ENCODE assay signal across 7 cellular contexts in genomic region chr10:110919349-110919931, GRCh38. TPM values are rescaled to one million over a fixed set of nuclear protein-coding genes. Genes with fewer than 3 reads are reported as not detected.
A peak's percentile ranks its signal among the peaks of the same experiment; 100 is the strongest.
DNase-seq lines count a peak whose midpoint lies in the region; ATAC-seq and TF ChIP-seq lines count a peak whose summit lies in the region.

TSS of gene SHOC2 (plus strand) at chr10:110919604. CDS start at chr10:110964359, 44,755 bp downstream.

- H2AFZ ChIP-seq in osteoblast (ENCODE audit: low read length), result peak within 1 kb of the TSS; percentile 75

- peak; percentile 43 for TF ChIP-seq CTCF in HFFc6 (IDR thresholded peaks at IDR 0.05)
- peak; percentile 23 for TF ChIP-seq CTCF in foreskin fibroblast (IDR thresholded peaks at IDR 0.05; ENCODE audit: low read depth, low read length)
- peak; percentile 13 for TF ChIP-seq CTCF in osteoblast (IDR thresholded peaks at IDR 0.05; ENCODE audit: extremely low read depth, low read depth, low read length)
- TF ChIP-seq CTCF in transverse colon (IDR thresholded peaks at IDR 0.05), result peak in 1 of 5 experiments; percentile 25

- H3K27ac ChIP-seq in osteoblast (ENCODE audit: low read depth, low read length) (peak within 1 kb of the TSS; percentile 99), transverse colon (peak within 1 kb of the TSS; percentile 98 to 100 (median 98))

- H3K27me3 Mint-ChIP-seq in HFFc6 (ENCODE audit: insufficient read depth), result peaks cover 7% of the 10 kb centered on the region; the same call in 1 of the 2 replicates

- in situ Hi-C loops in transverse colon (cut with MboI; ENCODE audit: low pct_ligation_motif_present in 1 of 4, low pct_unique_long_range_greater_than_20kb in 1 of 4, low sequenced_read_pairs in 3 of 4), result loop anchor here in 2 of 4 donors (25.0 kb wide), 2 partner anchors 307 to 332 kb away; no protein-coding TSS in a partner anchor

- H3K4me3 ChIP-seq in foreskin fibroblast (ENCODE audit: low read depth in 1 of 2, low read length in 2 of 2) (peak within 1 kb of the TSS; percentile 92 to 94), osteoblast (ENCODE audit: insufficient read depth, low read length) (peak within 1 kb of the TSS; percentile 88), transverse colon (peak within 1 kb of the TSS; percentile 86 to 92 (median 88))

- H3K9me3 Mint-ChIP-seq in HFFc6, result no peaks in the 10 kb centered on the region

- intact Hi-C loops in transverse colon (cut with DNase I; ENCODE audit: low total_unique reads), result no loop called here

- DNase-seq in HFFc6 (no peak), foreskin fibroblast (peak in 1 of 2 donors; percentile 83), osteoblast (ENCODE audit: insufficient read length, low spot score, missing footprints) (peak; percentile 97), transverse colon (peak; percentile 99)
- peak; percentile 99 for DNase-seq in NK-92 treated with Interleukin-12 subunit alpha and Interleukin-12 subunit beta, amount 100 ng/mL, for 24 hours (lab: John Stamatoyannopoulos, UW)
- peak; percentile 97 for DNase-seq in activated T-helper 9 cell treated with anti-CD3 and anti-CD28 coated beads, Interleukin-2, amount 50 U/mL, for 16 hours (ENCODE audit: low read depth)

- H3K4me3 Mint-ChIP-seq in HFFc6, result peak within 1 kb of the TSS; percentile 94

- peak within 1 kb of the TSS; percentile 92 for H3K4me2 ChIP-seq in osteoblast (ENCODE audit: insufficient read depth, low read length)

- TF ChIP-seq EP300 in transverse colon (IDR thresholded peaks at IDR 0.05; ENCODE audit: low read depth), result no peak

- TF ChIP-seq POLR2A in transverse colon (IDR thresholded peaks at IDR 0.05), result peak; percentile 57

- no peaks in the 10 kb centered on the region for H3K27me3 ChIP-seq in osteoblast (ENCODE audit: insufficient read depth, low read length)
- H3K27me3 ChIP-seq in transverse colon, result no peaks in the 10 kb centered on the region

- peaks cover 39% of the 10 kb centered on the region for H3K4me1 ChIP-seq in osteoblast (ENCODE audit: insufficient read depth, low read length)
- H3K4me1 ChIP-seq in transverse colon, result peaks cover 16 to 49% (median 29%) of the 10 kb centered on the region in 4 donors

- peak within 1 kb of the TSS; percentile 100 for H3K27ac Mint-ChIP-seq in HFFc6

- H3K4me1 Mint-ChIP-seq in HFFc6 (ENCODE audit: low read depth), result peaks cover 68% of the 10 kb centered on the region

- peaks cover 3% of the 10 kb centered on the region for H3K36me3 Mint-ChIP-seq in HFFc6 (ENCODE audit: low read depth)

- peaks cover 45% of the 10 kb centered on the region for H3K79me2 ChIP-seq in osteoblast (ENCODE audit: insufficient read depth, low read length)

- peaks cover 32% of the 10 kb centered on the region for H4K20me1 ChIP-seq in osteoblast (ENCODE audit: insufficient read depth, low read length)

- peak; percentile 16 for ATAC-seq in GM18498 (IDR thresholded peaks at IDR 0.05; ENCODE audit: unreplicated experiment)

- WGBS in transverse colon (ENCODE audit: low coverage in 1 of 2), 2 donors, result 1% methylated on average over 26 of the region's 61 CpGs; no CpG with 5 or more reads in 1 of the 2 donors

- H3K9me3 ChIP-seq in osteoblast (ENCODE audit: low read depth, low read length) (no peaks in the 10 kb centered on the region), transverse colon (no peaks in the 10 kb centered on the region)

- no peaks in the 10 kb centered on the region for H3K36me3 ChIP-seq in osteoblast (ENCODE audit: insufficient read depth, low read length)
- H3K36me3 ChIP-seq in transverse colon, result no peaks in the 10 kb centered on the region

RNA-seq across cellular contexts. Expression of gene SHOC2, which starts in this region (rescaled TPM):
- total RNA-seq in HFFc6 (2021; fragmentation: NEBNext Ultra II Directional; extraction: Animal tissue kit (Norgen Biotek cat#: 25700)), result 10 to 100 TPM; 48.9 to 61.1 (median 56.6) TPM
- total RNA-seq in osteoblast (69.0 and 73.8 TPM in 2 replicates), transverse colon (100 to 1,000 TPM in 1 of 4 donors, 10 to 100 TPM in 3; 57.3 to 125 (median 73.4) TPM)
